Comparison of ENCODE assay signal across 32 cellular contexts in genomic region chr7:112068967-112069366, GRCh38.
"Had no signal": no experiment of that assay in that cellular context is flagged by ENCODE, and none has a peak within 500 bp of the region (broad histone marks: within the 10 kb centered on the region; RNA-seq: fewer than 3 reads in every experiment).

No MANE protein-coding gene starts in this region.

- ATAC-seq: activated CD8-positive, alpha-beta T cell treated with anti-CD3 and anti-CD28 coated beads for 36 hours; activated T-cell treated with anti-CD3 and anti-CD28 coated beads, Interleukin-2, amount 50 U/mL, for 72 hours; activated T-helper 17 cell treated with anti-CD3 and anti-CD28 coated beads, Interleukin-2, amount 50 U/mL, for 72 hours had no signal

- H3K9me3 ChIP-seq: MG63, SJCRH30 had no signal

- H3K4me1 ChIP-seq: SJCRH30 had no signal

- H3K36me3 ChIP-seq: cardiac muscle cell, MG63, SJCRH30 had no signal

- H3K4me3 ChIP-seq: cardiac muscle cell, MG63, PC-9, SJCRH30, SK-N-MC had no signal

- DNase-seq: activated CD4-positive, alpha-beta T cell treated with anti-CD3 and anti-CD28 coated beads, Interleukin-2, amount 10 ng/mL, durations not matched to agents 24 days and 14 days; activated CD4-positive, alpha-beta T cell treated with anti-CD3 and anti-CD28 coated beads, Interleukin-2, amount 50 U/mL, for 4 hours; activated CD8-positive, alpha-beta T cell treated with anti-CD3 and anti-CD28 coated beads for 36 hours; activated effector memory CD4-positive, alpha-beta T cell treated with anti-CD3 and anti-CD28 coated beads, Interleukin-2, amount 50 U/mL, for 16 hours; activated naive CD4-positive, alpha-beta T cell; activated naive CD4-positive, alpha-beta T cell treated with anti-CD3 and anti-CD28 coated beads, Interleukin-2, amount 50 U/mL, for 16 hours; activated naive CD8-positive, alpha-beta T cell treated with anti-CD3 and anti-CD28 coated beads for 36 hours; activated T-cell treated with anti-CD3 and anti-CD28 coated beads, Interleukin-2, amount 50 U/mL, for 1 hour; activated T-cell treated with anti-CD3 and anti-CD28 coated beads, Interleukin-2, amount 50 U/mL, for 72 hours; amniotic stem cell; aorta; Karpas-422; KBM-7; MG63; NCI-H1092 treated with DMSO at 0.1 percent for 48 hours; NCI-H1417; NCI-H146; NCI-H187; NCI-H2029 treated with DMSO at 0.1 percent for 48 hours; NCI-H2107; NCI-H2171; NCI-H510A; NCI-H526; NCI-H748 treated with DMSO at 0.1 percent for 48 hours; NK-92 treated with Interleukin-12 subunit alpha and Interleukin-12 subunit beta, amount 100 ng/mL, for 24 hours; PC-9; SHP77; SJCRH30 had no signal

- H3K27ac ChIP-seq: cardiac muscle cell, PC-9, RWPE1, SJCRH30, SK-N-MC had no signal

- H3K27me3 ChIP-seq: cardiac muscle cell, MG63, SJCRH30 had no signal
